1 cellular context compared by ENCODE assay signal in the genomic region with DNA sequence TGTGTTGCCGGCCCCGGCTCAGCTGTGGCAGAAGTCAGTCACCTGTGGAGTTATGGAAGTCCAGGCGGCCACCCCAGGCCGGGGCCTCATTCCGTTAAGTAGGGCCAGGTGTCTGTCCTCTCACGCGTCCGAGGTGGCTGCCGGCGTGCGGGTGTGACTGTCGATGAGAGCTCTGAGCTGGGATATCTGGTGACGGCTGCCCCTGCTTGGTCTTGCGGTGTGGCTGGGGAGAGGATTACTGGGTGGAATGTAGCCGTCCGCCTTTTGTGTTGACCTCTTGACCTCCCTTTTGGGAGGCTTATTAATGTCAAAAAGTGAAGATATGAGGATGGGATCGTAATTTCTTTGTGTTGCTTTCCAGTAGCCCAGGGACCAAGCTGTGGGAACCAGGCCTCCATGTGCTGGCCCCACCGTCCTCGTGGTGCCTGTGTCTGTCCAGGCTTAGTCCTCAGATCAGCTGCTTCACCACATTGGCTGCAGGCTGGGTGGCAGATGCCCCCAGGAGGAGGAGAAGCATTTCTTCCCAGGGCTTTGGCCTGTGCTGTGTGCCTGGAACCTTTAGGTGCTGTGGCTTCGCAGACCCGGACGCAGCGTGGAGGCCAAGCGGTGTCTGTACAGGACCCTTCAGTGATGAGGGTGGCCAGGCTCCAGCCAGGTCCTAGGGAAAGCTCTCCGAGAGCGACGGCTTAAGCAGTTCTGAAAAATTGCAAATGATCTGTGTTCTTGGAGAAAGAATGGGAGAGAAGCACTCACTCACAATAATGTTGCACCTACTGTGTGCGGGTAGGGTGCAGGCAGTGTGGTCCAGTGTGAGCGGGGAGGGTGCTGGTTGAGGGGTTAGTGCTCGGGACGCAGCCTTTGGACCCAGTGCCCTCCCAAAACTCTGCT.
TF ChIP-seq lines count a peak whose summit lies in the region.

No MANE protein-coding gene starts in this region.

TF ChIP-seq in K562, 482 proteins besides CTCF, POLR2A, EP300 and RAD21 (continued from another document and continues in another):
- TF ChIP-seq, protein P1, sequence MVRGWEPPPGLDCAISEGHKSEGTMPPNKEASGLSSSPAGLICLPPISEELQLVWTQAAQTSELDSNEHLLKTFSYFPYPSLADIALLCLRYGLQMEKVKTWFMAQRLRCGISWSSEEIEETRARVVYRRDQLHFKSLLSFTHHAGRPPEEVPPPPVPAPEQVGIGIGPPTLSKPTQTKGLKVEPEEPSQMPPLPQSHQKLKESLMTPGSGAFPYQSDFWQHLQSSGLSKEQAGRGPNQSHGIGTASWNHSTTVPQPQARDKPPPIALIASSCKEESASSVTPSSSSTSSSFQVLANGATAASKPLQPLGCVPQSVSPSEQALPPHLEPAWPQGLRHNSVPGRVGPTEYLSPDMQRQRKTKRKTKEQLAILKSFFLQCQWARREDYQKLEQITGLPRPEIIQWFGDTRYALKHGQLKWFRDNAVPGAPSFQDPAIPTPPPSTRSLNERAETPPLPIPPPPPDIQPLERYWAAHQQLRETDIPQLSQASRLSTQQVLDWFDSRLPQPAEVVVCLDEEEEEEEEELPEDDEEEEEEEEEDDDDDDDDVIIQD (CRISPR knock-in tag; IDR thresholded peaks at IDR 0.05) = no peak
- TF ChIP-seq, protein P2, sequence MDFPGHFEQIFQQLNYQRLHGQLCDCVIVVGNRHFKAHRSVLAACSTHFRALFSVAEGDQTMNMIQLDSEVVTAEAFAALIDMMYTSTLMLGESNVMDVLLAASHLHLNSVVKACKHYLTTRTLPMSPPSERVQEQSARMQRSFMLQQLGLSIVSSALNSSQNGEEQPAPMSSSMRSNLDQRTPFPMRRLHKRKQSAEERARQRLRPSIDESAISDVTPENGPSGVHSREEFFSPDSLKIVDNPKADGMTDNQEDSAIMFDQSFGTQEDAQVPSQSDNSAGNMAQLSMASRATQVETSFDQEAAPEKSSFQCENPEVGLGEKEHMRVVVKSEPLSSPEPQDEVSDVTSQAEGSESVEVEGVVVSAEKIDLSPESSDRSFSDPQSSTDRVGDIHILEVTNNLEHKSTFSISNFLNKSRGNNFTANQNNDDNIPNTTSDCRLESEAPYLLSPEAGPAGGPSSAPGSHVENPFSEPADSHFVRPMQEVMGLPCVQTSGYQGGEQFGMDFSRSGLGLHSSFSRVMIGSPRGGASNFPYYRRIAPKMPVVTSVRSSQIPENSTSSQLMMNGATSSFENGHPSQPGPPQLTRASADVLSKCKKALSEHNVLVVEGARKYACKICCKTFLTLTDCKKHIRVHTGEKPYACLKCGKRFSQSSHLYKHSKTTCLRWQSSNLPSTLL (IDR thresholded peaks at IDR 0.05) = peak; percentile 89
- TF ChIP-seq BRF1 (IDR thresholded peaks at IDR 0.05; ENCODE audit: borderline replicate concordance, extremely low read depth, insufficient read length) (no peak), HDAC8 (tag; IDR thresholded peaks at IDR 0.05) (no peak), MAFF (IDR thresholded peaks at IDR 0.05; ENCODE audit: low read length) (no peak), ADNP (tag; IDR thresholded peaks at IDR 0.05) (no peak), HNRNPH1 (optimal IDR thresholded peaks at IDR 0.05; ENCODE audit: low read depth, low read length) (no peak), CC2D1A (IDR thresholded peaks at IDR 0.05) (peak; percentile 85; the same call in 1 of the 2 replicates), FOS (IDR thresholded peaks at IDR 0.05; ENCODE audit: extremely low read depth, insufficient read length) (no peak), NFE2L1 (tag; IDR thresholded peaks at IDR 0.05; ENCODE audit: borderline replicate concordance, low read depth) (no peak), NCOA4 (IDR thresholded peaks at IDR 0.05; ENCODE audit: partially characterized antibody) (no peak), ZNF696 (CRISPR knock-in tag; conservative IDR thresholded peaks at IDR 0.05) (no peak), ZNF174 (CRISPR knock-in tag; IDR thresholded peaks at IDR 0.05) (no peak), ETV6 (IDR thresholded peaks at IDR 0.05; ENCODE audit: borderline replicate concordance in 1 of 2, low read depth in 2 of 2, low read length in 1 of 2) (no peak), ETV6 (CRISPR knock-in tag; IDR thresholded peaks at IDR 0.05; ENCODE audit: borderline replicate concordance) (no peak), EWSR1 (IDR thresholded peaks at IDR 0.05; ENCODE audit: borderline replicate concordance, low read depth, partially characterized antibody) (no peak), ERF (CRISPR knock-in tag; IDR thresholded peaks at IDR 0.05) (no peak), SOX6 (IDR thresholded peaks at IDR 0.05) (no peak), KDM5B (IDR thresholded peaks at IDR 0.05; ENCODE audit: insufficient replicate concordance, low read depth, low read length) (no peak), KLF13 (tag; IDR thresholded peaks at IDR 0.05; ENCODE audit: borderline replicate concordance, low read depth) (no peak), SIN3A (IDR thresholded peaks at IDR 0.05; ENCODE audit: borderline replicate concordance in 2 of 2, control insufficient read depth in 1 of 2, low read depth in 2 of 2, low read length in 2 of 2) (no peak), ZNF764 (CRISPR knock-in tag; IDR thresholded peaks at IDR 0.05; ENCODE audit: low read depth) (no peak), DPF2 (IDR thresholded peaks at IDR 0.05) (no peak), FIP1L1 (IDR thresholded peaks at IDR 0.05; ENCODE audit: low read depth, low read length, poor library complexity, severe bottlenecking) (no peak), ZNF79 (CRISPR knock-in tag; IDR thresholded peaks at IDR 0.05; ENCODE audit: low read depth) (no peak), KAT2B (IDR thresholded peaks at IDR 0.05; ENCODE audit: low read depth, low read length) (no peak), L3MBTL2 (IDR thresholded peaks at IDR 0.05) (0 out of 2 replicates have a peak, but pooled peaks have one; percentile 12), ZKSCAN8 (CRISPR knock-in tag; IDR thresholded peaks at IDR 0.05) (0 out of 2 replicates have a peak, but pooled peaks have one; percentile 46), ZFP1 (CRISPR knock-in tag; IDR thresholded peaks at IDR 0.05) (no peak), NELFE (IDR thresholded peaks at IDR 0.05; ENCODE audit: insufficient read depth, insufficient read length) (no peak), ELF1 (tag; IDR thresholded peaks at IDR 0.05) (no peak), ZSCAN29 (IDR thresholded peaks at IDR 0.05) (no peak), ZKSCAN1 (IDR thresholded peaks at IDR 0.05; ENCODE audit: low read depth, low read length) (peak; percentile 84), MAFG (tag; conservative IDR thresholded peaks at IDR 0.05) (no peak), ZNF431 (CRISPR knock-in tag; IDR thresholded peaks at IDR 0.05) (no peak), LCOR (CRISPR knock-in tag; IDR thresholded peaks at IDR 0.05) (no peak), FOXM1 (IDR thresholded peaks at IDR 0.05; ENCODE audit: low read depth) (no peak), FOXM1 (CRISPR knock-in tag; IDR thresholded peaks at IDR 0.05; ENCODE audit: low read depth) (no peak), JUND (IDR thresholded peaks at IDR 0.05; ENCODE audit: borderline replicate concordance, low read depth, low read length) (no peak), JUND (tag; IDR thresholded peaks at IDR 0.05; ENCODE audit: borderline replicate concordance, low read depth, low read length) (no peak)
- TF ChIP-seq, protein P3, sequence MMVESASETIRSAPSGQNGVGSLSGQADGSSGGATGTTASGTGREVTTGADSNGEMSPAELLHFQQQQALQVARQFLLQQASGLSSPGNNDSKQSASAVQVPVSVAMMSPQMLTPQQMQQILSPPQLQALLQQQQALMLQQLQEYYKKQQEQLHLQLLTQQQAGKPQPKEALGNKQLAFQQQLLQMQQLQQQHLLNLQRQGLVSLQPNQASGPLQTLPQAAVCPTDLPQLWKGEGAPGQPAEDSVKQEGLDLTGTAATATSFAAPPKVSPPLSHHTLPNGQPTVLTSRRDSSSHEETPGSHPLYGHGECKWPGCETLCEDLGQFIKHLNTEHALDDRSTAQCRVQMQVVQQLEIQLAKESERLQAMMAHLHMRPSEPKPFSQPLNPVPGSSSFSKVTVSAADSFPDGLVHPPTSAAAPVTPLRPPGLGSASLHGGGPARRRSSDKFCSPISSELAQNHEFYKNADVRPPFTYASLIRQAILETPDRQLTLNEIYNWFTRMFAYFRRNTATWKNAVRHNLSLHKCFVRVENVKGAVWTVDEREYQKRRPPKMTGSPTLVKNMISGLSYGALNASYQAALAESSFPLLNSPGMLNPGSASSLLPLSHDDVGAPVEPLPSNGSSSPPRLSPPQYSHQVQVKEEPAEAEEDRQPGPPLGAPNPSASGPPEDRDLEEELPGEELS (CRISPR knock-in tag; IDR thresholded peaks at IDR 0.05; ENCODE audit: borderline replicate concordance) = 0 out of 2 replicates have a peak, but pooled peaks have one; percentile 10
- TF ChIP-seq, protein P4, sequence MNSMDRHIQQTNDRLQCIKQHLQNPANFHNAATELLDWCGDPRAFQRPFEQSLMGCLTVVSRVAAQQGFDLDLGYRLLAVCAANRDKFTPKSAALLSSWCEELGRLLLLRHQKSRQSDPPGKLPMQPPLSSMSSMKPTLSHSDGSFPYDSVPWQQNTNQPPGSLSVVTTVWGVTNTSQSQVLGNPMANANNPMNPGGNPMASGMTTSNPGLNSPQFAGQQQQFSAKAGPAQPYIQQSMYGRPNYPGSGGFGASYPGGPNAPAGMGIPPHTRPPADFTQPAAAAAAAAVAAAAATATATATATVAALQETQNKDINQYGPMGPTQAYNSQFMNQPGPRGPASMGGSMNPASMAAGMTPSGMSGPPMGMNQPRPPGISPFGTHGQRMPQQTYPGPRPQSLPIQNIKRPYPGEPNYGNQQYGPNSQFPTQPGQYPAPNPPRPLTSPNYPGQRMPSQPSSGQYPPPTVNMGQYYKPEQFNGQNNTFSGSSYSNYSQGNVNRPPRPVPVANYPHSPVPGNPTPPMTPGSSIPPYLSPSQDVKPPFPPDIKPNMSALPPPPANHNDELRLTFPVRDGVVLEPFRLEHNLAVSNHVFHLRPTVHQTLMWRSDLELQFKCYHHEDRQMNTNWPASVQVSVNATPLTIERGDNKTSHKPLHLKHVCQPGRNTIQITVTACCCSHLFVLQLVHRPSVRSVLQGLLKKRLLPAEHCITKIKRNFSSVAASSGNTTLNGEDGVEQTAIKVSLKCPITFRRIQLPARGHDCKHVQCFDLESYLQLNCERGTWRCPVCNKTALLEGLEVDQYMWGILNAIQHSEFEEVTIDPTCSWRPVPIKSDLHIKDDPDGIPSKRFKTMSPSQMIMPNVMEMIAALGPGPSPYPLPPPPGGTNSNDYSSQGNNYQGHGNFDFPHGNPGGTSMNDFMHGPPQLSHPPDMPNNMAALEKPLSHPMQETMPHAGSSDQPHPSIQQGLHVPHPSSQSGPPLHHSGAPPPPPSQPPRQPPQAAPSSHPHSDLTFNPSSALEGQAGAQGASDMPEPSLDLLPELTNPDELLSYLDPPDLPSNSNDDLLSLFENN (IDR thresholded peaks at IDR 0.05; ENCODE audit: low read depth in 2 of 2, low read length in 2 of 2) = no peak
- TF ChIP-seq, protein P5, sequence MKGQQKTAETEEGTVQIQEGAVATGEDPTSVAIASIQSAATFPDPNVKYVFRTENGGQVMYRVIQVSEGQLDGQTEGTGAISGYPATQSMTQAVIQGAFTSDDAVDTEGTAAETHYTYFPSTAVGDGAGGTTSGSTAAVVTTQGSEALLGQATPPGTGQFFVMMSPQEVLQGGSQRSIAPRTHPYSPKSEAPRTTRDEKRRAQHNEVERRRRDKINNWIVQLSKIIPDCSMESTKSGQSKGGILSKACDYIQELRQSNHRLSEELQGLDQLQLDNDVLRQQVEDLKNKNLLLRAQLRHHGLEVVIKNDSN (CRISPR knock-in tag; IDR thresholded peaks at IDR 0.05) = 0 out of 2 replicates have a peak, but pooled peaks have one; percentile 17
- TF ChIP-seq, protein P6, sequence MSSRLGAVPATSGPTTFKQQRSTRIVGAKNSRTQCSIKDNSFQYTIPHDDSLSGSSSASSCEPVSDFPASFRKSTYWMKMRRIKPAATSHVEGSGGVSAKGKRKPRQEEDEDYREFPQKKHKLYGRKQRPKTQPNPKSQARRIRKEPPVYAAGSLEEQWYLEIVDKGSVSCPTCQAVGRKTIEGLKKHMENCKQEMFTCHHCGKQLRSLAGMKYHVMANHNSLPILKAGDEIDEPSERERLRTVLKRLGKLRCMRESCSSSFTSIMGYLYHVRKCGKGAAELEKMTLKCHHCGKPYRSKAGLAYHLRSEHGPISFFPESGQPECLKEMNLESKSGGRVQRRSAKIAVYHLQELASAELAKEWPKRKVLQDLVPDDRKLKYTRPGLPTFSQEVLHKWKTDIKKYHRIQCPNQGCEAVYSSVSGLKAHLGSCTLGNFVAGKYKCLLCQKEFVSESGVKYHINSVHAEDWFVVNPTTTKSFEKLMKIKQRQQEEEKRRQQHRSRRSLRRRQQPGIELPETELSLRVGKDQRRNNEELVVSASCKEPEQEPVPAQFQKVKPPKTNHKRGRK (tag; IDR thresholded peaks at IDR 0.05) = no peak
- TF ChIP-seq, protein P7, sequence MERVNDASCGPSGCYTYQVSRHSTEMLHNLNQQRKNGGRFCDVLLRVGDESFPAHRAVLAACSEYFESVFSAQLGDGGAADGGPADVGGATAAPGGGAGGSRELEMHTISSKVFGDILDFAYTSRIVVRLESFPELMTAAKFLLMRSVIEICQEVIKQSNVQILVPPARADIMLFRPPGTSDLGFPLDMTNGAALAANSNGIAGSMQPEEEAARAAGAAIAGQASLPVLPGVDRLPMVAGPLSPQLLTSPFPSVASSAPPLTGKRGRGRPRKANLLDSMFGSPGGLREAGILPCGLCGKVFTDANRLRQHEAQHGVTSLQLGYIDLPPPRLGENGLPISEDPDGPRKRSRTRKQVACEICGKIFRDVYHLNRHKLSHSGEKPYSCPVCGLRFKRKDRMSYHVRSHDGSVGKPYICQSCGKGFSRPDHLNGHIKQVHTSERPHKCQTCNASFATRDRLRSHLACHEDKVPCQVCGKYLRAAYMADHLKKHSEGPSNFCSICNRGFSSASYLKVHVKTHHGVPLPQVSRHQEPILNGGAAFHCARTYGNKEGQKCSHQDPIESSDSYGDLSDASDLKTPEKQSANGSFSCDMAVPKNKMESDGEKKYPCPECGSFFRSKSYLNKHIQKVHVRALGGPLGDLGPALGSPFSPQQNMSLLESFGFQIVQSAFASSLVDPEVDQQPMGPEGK (CRISPR knock-in tag; IDR thresholded peaks at IDR 0.05; ENCODE audit: borderline replicate concordance) = no peak
- TF ChIP-seq, protein P8, sequence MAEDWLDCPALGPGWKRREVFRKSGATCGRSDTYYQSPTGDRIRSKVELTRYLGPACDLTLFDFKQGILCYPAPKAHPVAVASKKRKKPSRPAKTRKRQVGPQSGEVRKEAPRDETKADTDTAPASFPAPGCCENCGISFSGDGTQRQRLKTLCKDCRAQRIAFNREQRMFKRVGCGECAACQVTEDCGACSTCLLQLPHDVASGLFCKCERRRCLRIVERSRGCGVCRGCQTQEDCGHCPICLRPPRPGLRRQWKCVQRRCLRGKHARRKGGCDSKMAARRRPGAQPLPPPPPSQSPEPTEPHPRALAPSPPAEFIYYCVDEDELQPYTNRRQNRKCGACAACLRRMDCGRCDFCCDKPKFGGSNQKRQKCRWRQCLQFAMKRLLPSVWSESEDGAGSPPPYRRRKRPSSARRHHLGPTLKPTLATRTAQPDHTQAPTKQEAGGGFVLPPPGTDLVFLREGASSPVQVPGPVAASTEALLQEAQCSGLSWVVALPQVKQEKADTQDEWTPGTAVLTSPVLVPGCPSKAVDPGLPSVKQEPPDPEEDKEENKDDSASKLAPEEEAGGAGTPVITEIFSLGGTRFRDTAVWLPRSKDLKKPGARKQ (CRISPR knock-in tag; IDR thresholded peaks at IDR 0.05) = no peak
